Comparison of ENCODE assay signal across 9 cellular contexts in the genomic region with DNA sequence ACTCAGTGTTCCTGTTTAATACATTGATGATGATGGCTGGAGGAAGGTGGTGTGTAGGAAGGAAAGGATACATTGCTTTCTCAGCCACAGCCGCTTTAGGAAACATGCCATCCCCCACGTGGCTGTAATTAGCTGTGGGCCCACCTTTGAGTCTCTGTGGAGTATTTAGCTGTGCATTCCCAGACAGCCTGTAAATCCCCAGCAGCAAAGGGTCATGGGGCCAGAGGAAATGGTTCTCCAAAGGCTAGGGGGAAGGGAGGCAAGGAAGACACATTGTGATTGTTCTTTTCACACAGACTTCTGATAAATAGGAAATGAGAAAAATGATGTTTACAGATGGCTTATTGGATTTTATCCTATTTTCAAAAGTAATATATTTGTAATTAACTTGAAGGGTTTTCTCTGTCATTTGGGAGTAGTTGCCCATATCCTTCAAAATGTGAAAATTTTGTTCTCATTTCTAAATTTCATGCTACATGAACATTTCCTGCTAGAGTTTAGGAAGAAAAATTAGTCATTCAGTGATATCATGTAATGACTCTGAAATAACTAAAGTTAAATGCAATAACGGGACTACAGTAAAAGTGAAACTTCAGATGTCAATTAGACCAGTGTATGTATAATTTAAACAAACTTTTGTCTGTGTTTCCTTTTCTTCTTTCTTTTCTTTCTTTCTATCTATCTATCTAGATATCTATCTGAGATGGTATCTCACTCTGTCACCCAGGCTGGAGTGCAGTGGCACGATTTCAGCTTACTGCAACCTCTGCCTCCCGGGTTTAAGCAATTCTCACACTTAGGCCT. TPM values are rescaled to one million over a fixed set of nuclear protein-coding genes. Genes with fewer than 3 reads are reported as not detected.
A peak's percentile ranks its signal among the peaks of the same experiment; 100 is the strongest.
DNase-seq lines count a peak whose midpoint lies in the region; ATAC-seq and TF ChIP-seq lines count a peak whose summit lies in the region.
"Had no signal": no experiment of that assay in that cellular context is flagged by ENCODE, and none has a peak within 500 bp of the region (broad histone marks: within the 10 kb centered on the region; RNA-seq: fewer than 3 reads in every experiment).

No MANE protein-coding gene starts in this region.

- no peaks in the 10 kb centered on the region for H3K9me3 Mint-ChIP-seq in WTC11

- no peaks in the 10 kb centered on the region for H3K4me1 ChIP-seq in right lobe of liver

- peak overlapping the region; percentile 81 for H3K27ac ChIP-seq in AG04450 (ENCODE audit: low read depth, low read length)
- peak overlapping the region; percentile 80 for H3K27ac ChIP-seq in brain microvascular endothelial cell
- H3K27ac ChIP-seq in right lobe of liver, result peak overlapping the region; percentile 6 to 60 (median 21)

- H3K27me3 Mint-ChIP-seq in WTC11 (ENCODE audit: low read depth), result no peaks in the 10 kb centered on the region

- intact Hi-C loops in right lobe of liver (cut with DNase I), result no loop called here
- intact Hi-C loops in posterior vena cava (cut with DNase I), result no loop called here

- TF ChIP-seq CTCF in AG04450 (IDR thresholded peaks at IDR 0.05; ENCODE audit: low read depth, low read length) (no peak), brain microvascular endothelial cell (IDR thresholded peaks at IDR 0.05; ENCODE audit: low read depth, low read length, missing control alignments) (no peak), right lobe of liver (IDR thresholded peaks at IDR 0.05) (no peak), WTC11 (IDR thresholded peaks at IDR 0.05) (no peak)

- peaks cover 10% of the 10 kb centered on the region for H3K36me3 Mint-ChIP-seq in WTC11

- 47% methylated on average over 4 of the region's 5 CpGs for WGBS in right lobe of liver (ENCODE audit: insufficient coverage, low coverage, low lambda C conversion rate, missing lambda C conversion rate)

- CTCF ChIA-PET in AG04450 (lab: Charles Lee) (interaction anchor here (0.8 to 1.7 kb wide), 2 partner anchors 24 to 82 kb away, joined by 4 to 6 read pairs; no protein-coding TSS in a partner anchor), WTC11 (lab: Charles Lee) (interaction anchor here (1.1 kb wide), 1 partner anchor 517 kb away, joined by 4 read pairs; no protein-coding TSS in a partner anchor)

- H3K27me3 ChIP-seq in AG04450 (ENCODE audit: control insufficient read depth, insufficient read depth, low read length) (no peaks in the 10 kb centered on the region), brain microvascular endothelial cell (replicated peaks) (no peaks in the 10 kb centered on the region), right lobe of liver (no peaks in the 10 kb centered on the region)

- no peaks in the 10 kb centered on the region for H3K4me1 Mint-ChIP-seq in WTC11

- ATAC-seq in HG02610 (IDR thresholded peaks at IDR 0.05; ENCODE audit: unreplicated experiment), result peak; percentile 84
- peak; percentile 58 to 86 (median 72) for ATAC-seq in right lobe of liver
- ATAC-seq in GM18867 (IDR thresholded peaks at IDR 0.05; ENCODE audit: unreplicated experiment), result no peak
- no peak for ATAC-seq in WTC11
- no peak for ATAC-seq in HG03457 (IDR thresholded peaks at IDR 0.05; ENCODE audit: unreplicated experiment)

- H3K4me3 Mint-ChIP-seq in WTC11, result no peak overlapping the region

- DNase-seq in AG04450 (ENCODE audit: low read depth, low spot score) (no peak), brain microvascular endothelial cell (peak; percentile 64), right lobe of liver (peak in 1 of 3 donors; percentile 27), WTC11 (ENCODE audit: low spot score) (no peak), posterior vena cava (ENCODE audit: low spot score) (no peak)
- DNase-seq: NCI-H1092 treated with DMSO at 0.1 percent for 48 hours had no signal

- H3K36me3 ChIP-seq in brain microvascular endothelial cell (replicated peaks) (no peaks in the 10 kb centered on the region), right lobe of liver (peaks cover 0 to 38% (median 16%) of the 10 kb centered on the region in 4 donors)

- H3K4me3 ChIP-seq in AG04450 (ENCODE audit: low read depth, low read length) (no peak overlapping the region), brain microvascular endothelial cell (ENCODE audit: low read depth, low read length) (no peak overlapping the region), right lobe of liver (no peak overlapping the region)

- TF ChIP-seq POLR2A in right lobe of liver (IDR thresholded peaks at IDR 0.05), result no peak

- no peaks in the 10 kb centered on the region for H3K9me3 ChIP-seq in AG04450 (ENCODE audit: control insufficient read depth, insufficient read depth, low read length)
- H3K9me3 ChIP-seq in right lobe of liver, result no peaks in the 10 kb centered on the region

- POLR2A ChIA-PET in AG04450 (lab: Yijun Ruan, JAX), result interaction anchor here (0.5 to 1.2 kb wide), 3 partner anchors 48 to 136 kb away, joined by 5 to 6 read pairs (median 6); a partner anchor contains a TSS
- POLR2A ChIA-PET in WTC11 (lab: Charles Lee), result no interaction called here

- no peak overlapping the region for H3K27ac Mint-ChIP-seq in WTC11

- in situ Hi-C loops in brain microvascular endothelial cell (cut with HindIII; ENCODE audit: low pct_ligation_motif_present, low sequenced_read_pairs), result no loop called here

TF ChIP-seq in WTC11, 78 proteins besides CTCF, POLR2A, EP300 and RAD21 (continues in another document):
- TF ChIP-seq, protein P1, sequence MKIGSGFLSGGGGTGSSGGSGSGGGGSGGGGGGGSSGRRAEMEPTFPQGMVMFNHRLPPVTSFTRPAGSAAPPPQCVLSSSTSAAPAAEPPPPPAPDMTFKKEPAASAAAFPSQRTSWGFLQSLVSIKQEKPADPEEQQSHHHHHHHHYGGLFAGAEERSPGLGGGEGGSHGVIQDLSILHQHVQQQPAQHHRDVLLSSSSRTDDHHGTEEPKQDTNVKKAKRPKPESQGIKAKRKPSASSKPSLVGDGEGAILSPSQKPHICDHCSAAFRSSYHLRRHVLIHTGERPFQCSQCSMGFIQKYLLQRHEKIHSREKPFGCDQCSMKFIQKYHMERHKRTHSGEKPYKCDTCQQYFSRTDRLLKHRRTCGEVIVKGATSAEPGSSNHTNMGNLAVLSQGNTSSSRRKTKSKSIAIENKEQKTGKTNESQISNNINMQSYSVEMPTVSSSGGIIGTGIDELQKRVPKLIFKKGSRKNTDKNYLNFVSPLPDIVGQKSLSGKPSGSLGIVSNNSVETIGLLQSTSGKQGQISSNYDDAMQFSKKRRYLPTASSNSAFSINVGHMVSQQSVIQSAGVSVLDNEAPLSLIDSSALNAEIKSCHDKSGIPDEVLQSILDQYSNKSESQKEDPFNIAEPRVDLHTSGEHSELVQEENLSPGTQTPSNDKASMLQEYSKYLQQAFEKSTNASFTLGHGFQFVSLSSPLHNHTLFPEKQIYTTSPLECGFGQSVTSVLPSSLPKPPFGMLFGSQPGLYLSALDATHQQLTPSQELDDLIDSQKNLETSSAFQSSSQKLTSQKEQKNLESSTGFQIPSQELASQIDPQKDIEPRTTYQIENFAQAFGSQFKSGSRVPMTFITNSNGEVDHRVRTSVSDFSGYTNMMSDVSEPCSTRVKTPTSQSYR (CRISPR knock-in tag; IDR thresholded peaks at IDR 0.05), result no peak
- TF ChIP-seq TEAD1 (CRISPR knock-in tag; IDR thresholded peaks at IDR 0.05), result no peak
- TF ChIP-seq, protein P2, sequence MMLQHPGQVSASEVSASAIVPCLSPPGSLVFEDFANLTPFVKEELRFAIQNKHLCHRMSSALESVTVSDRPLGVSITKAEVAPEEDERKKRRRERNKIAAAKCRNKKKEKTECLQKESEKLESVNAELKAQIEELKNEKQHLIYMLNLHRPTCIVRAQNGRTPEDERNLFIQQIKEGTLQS (CRISPR knock-in tag; conservative IDR thresholded peaks at IDR 0.05), result no peak
- no peak for TF ChIP-seq SOX15 (CRISPR knock-in tag; IDR thresholded peaks at IDR 0.05)
- no peak for TF ChIP-seq GTF2I (CRISPR knock-in tag; conservative IDR thresholded peaks at IDR 0.05)
- TF ChIP-seq, protein P3, sequence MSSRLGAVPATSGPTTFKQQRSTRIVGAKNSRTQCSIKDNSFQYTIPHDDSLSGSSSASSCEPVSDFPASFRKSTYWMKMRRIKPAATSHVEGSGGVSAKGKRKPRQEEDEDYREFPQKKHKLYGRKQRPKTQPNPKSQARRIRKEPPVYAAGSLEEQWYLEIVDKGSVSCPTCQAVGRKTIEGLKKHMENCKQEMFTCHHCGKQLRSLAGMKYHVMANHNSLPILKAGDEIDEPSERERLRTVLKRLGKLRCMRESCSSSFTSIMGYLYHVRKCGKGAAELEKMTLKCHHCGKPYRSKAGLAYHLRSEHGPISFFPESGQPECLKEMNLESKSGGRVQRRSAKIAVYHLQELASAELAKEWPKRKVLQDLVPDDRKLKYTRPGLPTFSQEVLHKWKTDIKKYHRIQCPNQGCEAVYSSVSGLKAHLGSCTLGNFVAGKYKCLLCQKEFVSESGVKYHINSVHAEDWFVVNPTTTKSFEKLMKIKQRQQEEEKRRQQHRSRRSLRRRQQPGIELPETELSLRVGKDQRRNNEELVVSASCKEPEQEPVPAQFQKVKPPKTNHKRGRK (CRISPR knock-in tag; IDR thresholded peaks at IDR 0.05; ENCODE audit: borderline replicate concordance), result no peak
- TF ChIP-seq SMAD3 (CRISPR knock-in tag; IDR thresholded peaks at IDR 0.05; ENCODE audit: borderline replicate concordance), result no peak
- TF ChIP-seq ZNF416 (CRISPR knock-in tag; IDR thresholded peaks at IDR 0.05), result no peak
- TF ChIP-seq, protein P4, sequence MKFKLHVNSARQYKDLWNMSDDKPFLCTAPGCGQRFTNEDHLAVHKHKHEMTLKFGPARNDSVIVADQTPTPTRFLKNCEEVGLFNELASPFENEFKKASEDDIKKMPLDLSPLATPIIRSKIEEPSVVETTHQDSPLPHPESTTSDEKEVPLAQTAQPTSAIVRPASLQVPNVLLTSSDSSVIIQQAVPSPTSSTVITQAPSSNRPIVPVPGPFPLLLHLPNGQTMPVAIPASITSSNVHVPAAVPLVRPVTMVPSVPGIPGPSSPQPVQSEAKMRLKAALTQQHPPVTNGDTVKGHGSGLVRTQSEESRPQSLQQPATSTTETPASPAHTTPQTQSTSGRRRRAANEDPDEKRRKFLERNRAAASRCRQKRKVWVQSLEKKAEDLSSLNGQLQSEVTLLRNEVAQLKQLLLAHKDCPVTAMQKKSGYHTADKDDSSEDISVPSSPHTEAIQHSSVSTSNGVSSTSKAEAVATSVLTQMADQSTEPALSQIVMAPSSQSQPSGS (CRISPR knock-in tag; IDR thresholded peaks at IDR 0.05; ENCODE audit: borderline replicate concordance, low read depth), result no peak
- no peak for TF ChIP-seq JUN (CRISPR knock-in tag; IDR thresholded peaks at IDR 0.05)

RNA-seq across cellular contexts. Expression of a gene that starts 24.3 kb away (rescaled TPM):
- polyA plus RNA-seq in AG04450 (2011; rRNA removed), result 289 and 324 TPM in 2 replicates
- polyA minus RNA-seq in AG04450 (2011; rRNA and poly(A)+ RNA removed), result 188 and 199 TPM in 2 replicates
- total RNA-seq in right lobe of liver (10 to 100 TPM in 5 of 6 experiments, 1 to 10 TPM in 1; 3.5 to 18.4 (median 11.4) TPM), WTC11 (2021) (18.4 to 19.8 TPM (median 19.0 TPM) in 3 replicates), posterior vena cava (10 to 100 TPM; 13.9 to 19.9 TPM)

Comparison
In these comparisons a context has a peak if more than half of its experiments do, and no peak if none do; other contexts are left out.
1. H3K27ac ChIP-seq: peak in every context shown above with its lines; median percentile 81 in AG04450; 80 in brain microvascular endothelial cell; 21 in right lobe of liver.
2. ATAC-seq: peak in HG02610 (single experiment) and right lobe of liver (4 of 4); none in GM18867 (single experiment), WTC11 (single experiment) and HG03457 (single experiment).